ENCODE assay signal across 8 cellular contexts in genomic region chr10:79292789-79293746, GRCh38. TPM values are rescaled to one million over a fixed set of nuclear protein-coding genes. Genes with fewer than 3 reads are reported as not detected.
DNase-seq lines count a peak whose midpoint lies in the region; ATAC-seq, FAIRE-seq and TF ChIP-seq lines count a peak whose summit lies in the region.

No MANE protein-coding gene starts in this region.

- intact Hi-C loops in K562 (cut with micrococcal nuclease) (loop anchor here (2.0 to 5.0 kb wide), 3 partner anchors 50 to 194 kb away; no protein-coding TSS in a partner anchor), right lobe of liver (cut with DNase I) (no loop called here)

- H2AFZ ChIP-seq in K562 (ENCODE audit: low read depth, low read length): no peak overlapping the region

- FAIRE-seq in K562 (lab: Jason Lieb, UNC): peak; percentile 80

- H3K4me1 ChIP-seq in K562 (replicated peaks in 1 of 2; ENCODE audit: control insufficient read depth in 2 of 2, insufficient read depth in 2 of 2, low read length in 2 of 2) (peaks cover 0 to 16% of the 10 kb centered on the region in 2 experiments; a peak in 1 of 5 replicates), right lobe of liver (no peaks in the 10 kb centered on the region)

- H3K79me2 ChIP-seq in K562 (ENCODE audit: control insufficient read depth, insufficient read depth, low read length): no peaks in the 10 kb centered on the region

- CTCF ChIA-PET in K562 (lab: Yijun Ruan, JAX; ENCODE audit: low intra/inter-chr PET ratio): interaction anchor here (0.6 to 1.6 kb wide), 3 partner anchors 13 to 194 kb away, joined by 3 to 4 read pairs (median 3); no protein-coding TSS in a partner anchor

- H3K4me2 ChIP-seq in K562 (ENCODE audit: insufficient read depth, low read length): no peak overlapping the region

- TF ChIP-seq EP300 in K562 (IDR thresholded peaks at IDR 0.05; ENCODE audit: low read length): no peak

- TF ChIP-seq RAD21 in K562 (CRISPR knock-in tag; conservative IDR thresholded peaks at IDR 0.05 in 1 of 2, IDR thresholded peaks at IDR 0.05 in 1 of 2): peak; percentile 33 to 38

- peak; percentile 95 for ATAC-seq in K562
- peak; percentile 46 to 66 (median 54) for ATAC-seq in right lobe of liver
- no peak for ATAC-seq in HG02610 (IDR thresholded peaks at IDR 0.05; ENCODE audit: unreplicated experiment)

- H3K36me3 ChIP-seq in K562 (ENCODE audit: control insufficient read depth, insufficient read depth, low read length): peaks cover 51% of the 10 kb centered on the region; the same call in 2 of the 3 replicates
- H3K36me3 ChIP-seq in right lobe of liver: peaks cover 3 to 21% (median 11%) of the 10 kb centered on the region in 4 donors

- H3K27me3 ChIP-seq in K562 (ENCODE audit: control insufficient read depth in 2 of 2, insufficient read depth in 2 of 2, low read length in 2 of 2) (no peaks in the 10 kb centered on the region), right lobe of liver (no peaks in the 10 kb centered on the region)

- 58% methylated on average over 24 of the region's 24 CpGs for WGBS in K562 (ENCODE audit: insufficient coverage, low coverage, missing lambda C conversion rate)
- WGBS in right lobe of liver (ENCODE audit: insufficient coverage, low coverage, low lambda C conversion rate, missing lambda C conversion rate): 70% methylated on average over 15 of the region's 24 CpGs

- H4K20me1 ChIP-seq in K562 (replicated peaks; ENCODE audit: control insufficient read depth, insufficient read depth, low read length): peaks cover 8% of the 10 kb centered on the region; the same call in 1 of the 2 replicates

- DNase-seq in GM12864 (ENCODE audit: low read depth) (no peak), NOMO-1 treated with DMSO at 0.1 percent for 48 hours (lab: John Stamatoyannopoulos, UW; ENCODE audit: unreplicated experiment) (peak; percentile 35), K562 (ENCODE audit: extremely low read depth in 1 of 4, low spot score in 3 of 4) (peak; percentile 62 to 93 (median 90)), right lobe of liver (peak in 1 of 3 donors; percentile 54), NCI-H510A (lab: John Stamatoyannopoulos, UW) (no peak), NCI-H2081 (lab: John Stamatoyannopoulos, UW) (no peak), NCI-H1694 (lab: John Stamatoyannopoulos, UW) (no peak)

- no peak overlapping the region for H3K27ac ChIP-seq in K562 (ENCODE audit: extremely low read depth, low read depth, low read length)
- H3K27ac ChIP-seq in right lobe of liver: peak overlapping the region in 2 of 3 donors; percentile 54 to 59

- no peaks in the 10 kb centered on the region for H3K9me1 ChIP-seq in K562 (ENCODE audit: control insufficient read depth, insufficient read depth, low read length)

- H3K4me3 ChIP-seq in GM12864 (ENCODE audit: low read depth, low read length): no peak overlapping the region
- no peak overlapping the region for H3K4me3 ChIP-seq in K562
- H3K4me3 ChIP-seq in right lobe of liver: no peak overlapping the region

- BruUV-seq in K562 (replicated peaks; lab: Mats Ljungman, UMichigan): no TSS peak

- H3K9ac ChIP-seq in K562 (ENCODE audit: insufficient read depth in 1 of 2, low read depth in 2 of 2, low read length in 2 of 2): no peak overlapping the region

- POLR2A ChIA-PET in K562 (lab: Yijun Ruan, JAX): interaction anchor here (0.8 kb wide), 1 partner anchor 21 kb away, joined by 3 read pairs; no protein-coding TSS in a partner anchor

- TF ChIP-seq CTCF in GM12864 (IDR thresholded peaks at IDR 0.05; ENCODE audit: low read depth, low read length, missing control alignments) (peak; percentile 78), K562 (IDR thresholded peaks at IDR 0.05 in 2 of 3, conservative IDR thresholded peaks at IDR 0.05 in 1 of 3; ENCODE audit: insufficient read depth in 2 of 3, low read depth in 1 of 3, low read length in 3 of 3) (peak; percentile 69 to 80 (median 73)), right lobe of liver (IDR thresholded peaks at IDR 0.05) (peak; percentile 24 to 44 (median 38))

- no peaks in the 10 kb centered on the region for H3K9me3 ChIP-seq in K562 (replicated peaks; ENCODE audit: control insufficient read depth, insufficient read depth, low read depth, low read length)
- H3K9me3 ChIP-seq in right lobe of liver: no peaks in the 10 kb centered on the region

- no peak for TF ChIP-seq POLR2A in K562 (conservative IDR thresholded peaks at IDR 0.05)
- no peak for TF ChIP-seq POLR2A in right lobe of liver (IDR thresholded peaks at IDR 0.05)

- in situ Hi-C loops in K562 (cut with MboI): no loop called here

TF ChIP-seq in K562, 482 proteins besides CTCF, POLR2A, EP300 and RAD21 (continues in another document):
- TF ChIP-seq ZNF444 (CRISPR knock-in tag; IDR thresholded peaks at IDR 0.05): no peak
- TF ChIP-seq HOMEZ (CRISPR knock-in tag; IDR thresholded peaks at IDR 0.05): no peak
- TF ChIP-seq ZBTB11 (CRISPR knock-in tag; IDR thresholded peaks at IDR 0.05): no peak
- TF ChIP-seq ZBTB9 (CRISPR knock-in tag; IDR thresholded peaks at IDR 0.05): no peak
- 0 out of 2 replicates have a peak, but pooled peaks have one; percentile 47 for TF ChIP-seq SMC3 (conservative IDR thresholded peaks at IDR 0.05; ENCODE audit: insufficient read depth, low read depth, low read length)
- no peak; the same call in 1 of the 2 replicates for TF ChIP-seq NFIC (IDR thresholded peaks at IDR 0.05)
- 0 out of 2 replicates have a peak, but pooled peaks have one; percentile 5 for TF ChIP-seq JUND (IDR thresholded peaks at IDR 0.05; ENCODE audit: borderline replicate concordance, low read depth, low read length)
- no peak for TF ChIP-seq JUND (tag; IDR thresholded peaks at IDR 0.05; ENCODE audit: borderline replicate concordance, low read depth, low read length)

RNA-seq across cellular contexts. Expression of gene PPIF, which starts 54.2 kb away (rescaled TPM):
- total RNA-seq in K562 (2011; cell fraction: chromatin; rRNA removed; ENCODE audit: low replicate concordance): 96.3 and 215 TPM in 2 replicates
- 144 and 155 TPM in 2 replicates for total RNA-seq in K562 (2011; cell fraction: nucleolus; rRNA removed)
- 118 and 119 TPM in 2 replicates for total RNA-seq in K562 (2011; cell fraction: nucleoplasm; rRNA removed)
- total RNA-seq in K562 (2014; rRNA removed): 53.4 and 69.8 TPM in 2 replicates
- 97.7 and 108 TPM in 2 replicates for total RNA-seq in K562 (2014; rRNA removed; fragmentation: Illumina TruSeq; extraction: Trizol)
- total RNA-seq in K562 (2015; rRNA removed; fragmentation: Illumina TruSeq; extraction: Trizol): 117 and 119 TPM in 2 replicates
- total RNA-seq in K562 (2021): 235 and 239 TPM in 2 replicates
- polyA plus RNA-seq in K562 (2011; rRNA removed): 148 and 175 TPM in 2 replicates
- polyA plus RNA-seq in K562 (2011; cell fraction: cytosol; rRNA removed): 202 and 255 TPM in 2 replicates
- 198 and 337 TPM in 2 replicates for polyA plus RNA-seq in K562 (2011; cell fraction: nucleus; rRNA removed)
- 180 and 222 TPM in 2 replicates for polyA plus RNA-seq in K562 (2012)
- 250 and 287 TPM in 2 replicates for polyA plus RNA-seq in K562 (2014; fragmentation: Illumina TruSeq; extraction: Trizol)
- polyA plus RNA-seq in K562 (2014; fragmentation: Nextera tagmentation; extraction: Ambion mirVana): 10 to 100 TPM; 40.9 to 51.1 TPM
- 154 and 168 TPM in 2 replicates for polyA plus RNA-seq in K562 (2014; rRNA removed)
- polyA minus RNA-seq in K562 (2011; rRNA and poly(A)+ RNA removed): 91.8 and 131 TPM in 2 replicates
- polyA minus RNA-seq in K562 (2011; cell fraction: cytosol; rRNA and poly(A)+ RNA removed): 98.9 and 104 TPM in 2 replicates
- 116 and 136 TPM in 2 replicates for polyA minus RNA-seq in K562 (2011; cell fraction: nucleus; rRNA and poly(A)+ RNA removed)
- total RNA-seq in right lobe of liver: 100 to 1,000 TPM in 1 of 6 experiments, 10 to 100 TPM in 5; 53.7 to 106 (median 90.1) TPM

Comparison
In these comparisons a context has a peak if more than half of its experiments do, and no peak if none do; other contexts are left out.
1. DNase-seq: peak in NOMO-1 treated with DMSO at 0.1 percent for 48 hours (single experiment) and K562 (4 of 4); none in GM12864 (single experiment), NCI-H510A (single experiment), NCI-H2081 (0 of 2) and NCI-H1694 (single experiment).
2. Peak in every context shown above with its lines, with median percentiles within 50 percentile points of each other: CTCF ChIP-seq.